Comparison of ENCODE assay signal across 13 cellular contexts in the genomic region with DNA sequence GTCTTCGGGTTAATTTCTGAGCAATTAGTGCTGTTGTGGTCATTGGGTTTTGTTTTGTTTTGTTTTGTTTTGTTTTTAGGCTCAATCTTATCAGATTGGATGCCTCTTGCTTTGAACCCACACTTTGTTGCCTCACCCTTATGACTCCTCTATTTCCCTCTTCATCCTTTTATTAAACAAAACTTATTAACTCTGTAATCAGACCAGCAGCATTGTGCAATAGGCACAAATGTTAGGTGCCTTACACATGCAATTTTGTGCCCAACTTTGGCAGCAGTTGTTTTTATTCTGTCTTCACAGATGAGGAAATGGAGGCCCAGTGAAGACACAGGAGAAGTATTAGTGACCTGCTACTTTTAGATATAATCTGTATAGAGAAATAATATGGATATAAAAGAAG.
DNase-seq lines count a peak whose midpoint lies in the region; ATAC-seq, FAIRE-seq and TF ChIP-seq lines count a peak whose summit lies in the region.
"Had no signal": no experiment of that assay in that cellular context is flagged by ENCODE, and none has a peak within 500 bp of the region (broad histone marks: within the 10 kb centered on the region; RNA-seq: fewer than 3 reads in every experiment).

No MANE protein-coding gene starts in this region.

- H3K9ac ChIP-seq in K562 (ENCODE audit: insufficient read depth in 1 of 2, low read depth in 2 of 2, low read length in 2 of 2) (no peak overlapping the region), HepG2 (ENCODE audit: insufficient read depth, low read depth, low read length) (no peak overlapping the region), skeletal muscle tissue (ENCODE audit: low read depth in 1 of 3, low read length in 3 of 3) (no peak overlapping the region)

- WGBS in K562 (ENCODE audit: insufficient coverage, low coverage, missing lambda C conversion rate), result 20% methylated on average over 1 of the region's 1 CpG
- 96% methylated on average over 1 of the region's 1 CpG for WGBS in HepG2 (ENCODE audit: low lambda C conversion rate)
- 82% methylated on average over 1 of the region's 1 CpG for WGBS in prostate gland

- H3K36me3 ChIP-seq in K562 (ENCODE audit: control insufficient read depth, insufficient read depth, low read length) (no peaks in the 10 kb centered on the region), HepG2 (replicated peaks in 1 of 2; ENCODE audit: control insufficient read depth in 1 of 2, insufficient read depth in 2 of 2, low read length in 2 of 2) (peaks cover 0 to 5% of the 10 kb centered on the region in 2 experiments; a peak in 1 of 5 replicates), skeletal muscle tissue (ENCODE audit: control insufficient read depth in 3 of 3, insufficient read depth in 3 of 3, low read length in 3 of 3) (no peaks in the 10 kb centered on the region), prostate gland (no peaks in the 10 kb centered on the region)
- H3K36me3 ChIP-seq: Peyer's patch, SJSA1 had no signal

- DNase-seq in K562 (ENCODE audit: extremely low read depth in 1 of 4, low spot score in 3 of 4) (no peak), HepG2 (ENCODE audit: low spot score) (no peak), frontal cortex (ENCODE audit: low spot score in 2 of 2) (no peak), prostate gland (ENCODE audit: low spot score) (no peak)
- DNase-seq: AML-193, DMS79 treated with DMSO at 0.1 percent for 48 hours, Peyer's patch had no signal

- H3K27ac ChIP-seq in K562 (ENCODE audit: extremely low read depth, low read depth, low read length), result no peak overlapping the region
- no peak overlapping the region for H3K27ac ChIP-seq in HepG2 (ENCODE audit: extremely low read length, insufficient read depth, low read length)
- peak overlapping the region; percentile 16 for H3K27ac ChIP-seq in skeletal muscle tissue (ENCODE audit: low read depth, low read length)
- no peak overlapping the region for H3K27ac ChIP-seq in prostate gland
- H3K27ac ChIP-seq: C4-2B, Peyer's patch, SJSA1 had no signal

- H3K9me1 ChIP-seq in K562 (ENCODE audit: control insufficient read depth, insufficient read depth, low read length), result no peaks in the 10 kb centered on the region

- no peak for ATAC-seq in K562
- ATAC-seq in HepG2, result no peak
- no peak for ATAC-seq in GM18861 (IDR thresholded peaks at IDR 0.05; ENCODE audit: unreplicated experiment)

- no peak for TF ChIP-seq RAD21 in Ishikawa (IDR thresholded peaks at IDR 0.05; ENCODE audit: low read depth)
- TF ChIP-seq RAD21 in K562 (CRISPR knock-in tag; conservative IDR thresholded peaks at IDR 0.05 in 1 of 2, IDR thresholded peaks at IDR 0.05 in 1 of 2), result no peak
- no peak for TF ChIP-seq RAD21 in HepG2 (CRISPR knock-in tag; IDR thresholded peaks at IDR 0.05)

- H3K27me3 ChIP-seq in K562 (ENCODE audit: control insufficient read depth in 2 of 2, insufficient read depth in 2 of 2, low read length in 2 of 2) (no peaks in the 10 kb centered on the region), HepG2 (ENCODE audit: control insufficient read depth in 1 of 2, insufficient read depth in 2 of 2, low read length in 2 of 2) (no peaks in the 10 kb centered on the region; a peak in 1 of 5 replicates), skeletal muscle tissue (ENCODE audit: control insufficient read depth in 3 of 3, insufficient read depth in 3 of 3, low read length in 3 of 3) (no peaks in the 10 kb centered on the region), prostate gland (replicated peaks; ENCODE audit: insufficient read depth) (no peaks in the 10 kb centered on the region)
- H3K27me3 ChIP-seq: Peyer's patch, SJSA1 had no signal

- no peak for TF ChIP-seq POLR2A in K562 (conservative IDR thresholded peaks at IDR 0.05)
- no peak for TF ChIP-seq POLR2A in HepG2 (IDR thresholded peaks at IDR 0.05; ENCODE audit: insufficient read depth in 1 of 2, low read depth in 2 of 2, low read length in 2 of 2)
- no peak for TF ChIP-seq POLR2A in prostate gland (IDR thresholded peaks at IDR 0.05)

- H2AFZ ChIP-seq in K562 (ENCODE audit: low read depth, low read length) (no peak overlapping the region), HepG2 (ENCODE audit: low read length) (no peak overlapping the region)

- intact Hi-C loops in K562 (cut with micrococcal nuclease) (no loop called here), HepG2 (cut with micrococcal nuclease; ENCODE audit: unreplicated experiment) (no loop called here), prostate gland (cut with DNase I) (no loop called here)

- POLR2A ChIA-PET in K562 (lab: Yijun Ruan, JAX), result interaction anchor here (0.8 kb wide), 1 partner anchor 11 kb away, joined by 3 read pairs; no protein-coding TSS in a partner anchor
- POLR2A ChIA-PET in HepG2 (lab: Yijun Ruan, JAX), result no interaction called here

- peak; percentile 11 for FAIRE-seq in K562 (lab: Jason Lieb, UNC)
- no peak for FAIRE-seq in HepG2 (lab: Jason Lieb, UNC)
- FAIRE-seq in frontal cortex (lab: Jason Lieb, UNC), result no peak
- FAIRE-seq: D721Med had no signal

- TF ChIP-seq CTCF in K562 (IDR thresholded peaks at IDR 0.05 in 2 of 3, conservative IDR thresholded peaks at IDR 0.05 in 1 of 3; ENCODE audit: insufficient read depth in 2 of 3, low read depth in 1 of 3, low read length in 3 of 3) (no peak), HepG2 (CRISPR knock-in tag; IDR thresholded peaks at IDR 0.05) (no peak), prostate gland (IDR thresholded peaks at IDR 0.05) (no peak)

- CTCF ChIA-PET in K562 (lab: Yijun Ruan, JAX; ENCODE audit: low intra/inter-chr PET ratio), result no interaction called here
- CTCF ChIA-PET in HepG2 (lab: Yijun Ruan, JAX; ENCODE audit: low intra/inter-chr PET ratio, low total read pairs), result no interaction called here

- H3K9me3 ChIP-seq in K562 (replicated peaks; ENCODE audit: control insufficient read depth, insufficient read depth, low read depth, low read length) (no peaks in the 10 kb centered on the region), HepG2 (ENCODE audit: low read length) (no peaks in the 10 kb centered on the region), skeletal muscle tissue (ENCODE audit: control insufficient read depth in 3 of 3, low read length in 3 of 3) (no peaks in the 10 kb centered on the region), prostate gland (no peaks in the 10 kb centered on the region)
- H3K9me3 ChIP-seq: Peyer's patch, SJSA1 had no signal

- H3K4me1 ChIP-seq in K562 (replicated peaks in 1 of 2; ENCODE audit: control insufficient read depth in 2 of 2, insufficient read depth in 2 of 2, low read length in 2 of 2) (peaks cover 3 to 22% of the 10 kb centered on the region in 2 experiments; a peak in 3 of 5 replicates), HepG2 (ENCODE audit: insufficient read depth, low read length) (peaks cover 15% of the 10 kb centered on the region), skeletal muscle tissue (ENCODE audit: control insufficient read depth in 3 of 3, insufficient read depth in 3 of 3, low read length in 3 of 3) (peaks cover 0 to 17% (median 13%) of the 10 kb centered on the region in 3 donors), prostate gland (replicated peaks) (no peaks in the 10 kb centered on the region)
- H3K4me1 ChIP-seq: Peyer's patch, SJSA1 had no signal

- in situ Hi-C loops in K562 (cut with MboI) (no loop called here), HepG2 (cut with HindIII; ENCODE audit: extremely low pct_ligation_motif_present, low pct_unique_long_range_greater_than_20kb) (no loop called here)

- H3K4me2 ChIP-seq in K562 (ENCODE audit: insufficient read depth, low read length) (no peak overlapping the region), HepG2 (ENCODE audit: low read depth, low read length) (no peak overlapping the region)

- H4K20me1 ChIP-seq in K562 (replicated peaks; ENCODE audit: control insufficient read depth, insufficient read depth, low read length) (no peaks in the 10 kb centered on the region), HepG2 (ENCODE audit: insufficient read depth, low read length) (no peaks in the 10 kb centered on the region)

- TF ChIP-seq EP300 in Ishikawa (IDR thresholded peaks at IDR 0.05; ENCODE audit: borderline replicate concordance) (no peak), K562 (IDR thresholded peaks at IDR 0.05; ENCODE audit: low read length) (no peak), HepG2 (IDR thresholded peaks at IDR 0.05; ENCODE audit: low read depth in 2 of 2, low read length in 2 of 2) (no peak), HepG2 (CRISPR knock-in tag; IDR thresholded peaks at IDR 0.05; ENCODE audit: borderline replicate concordance) (no peak)

- no TSS peak for BruUV-seq in K562 (replicated peaks; lab: Mats Ljungman, UMichigan)
- BruUV-seq in HepG2 (replicated peaks; lab: Mats Ljungman, UMichigan), result no TSS peak

- H3K4me3 ChIP-seq in K562 (no peak overlapping the region), HepG2 (replicated peaks in 1 of 3; ENCODE audit: insufficient read depth in 1 of 3, low read depth in 2 of 3, low read length in 3 of 3) (no peak overlapping the region), skeletal muscle tissue (ENCODE audit: low read length in 3 of 3) (no peak overlapping the region), prostate gland (no peak overlapping the region)
- H3K4me3 ChIP-seq: Peyer's patch, SJSA1 had no signal

- H3K79me2 ChIP-seq in K562 (ENCODE audit: control insufficient read depth, insufficient read depth, low read length), result no peaks in the 10 kb centered on the region
- no peaks in the 10 kb centered on the region for H3K79me2 ChIP-seq in HepG2 (ENCODE audit: insufficient read depth, low read length)

TF ChIP-seq in Ishikawa, 13 proteins besides CTCF, POLR2A, EP300 and RAD21:
- TF ChIP-seq CEBPB (IDR thresholded peaks at IDR 0.05) (peak; percentile 31; the same call in 1 of the 2 replicates), TEAD4 (IDR thresholded peaks at IDR 0.05) (no peak)

TF ChIP-seq in K562, 482 proteins besides CTCF, POLR2A, EP300 and RAD21 (continues in another document):
- TF ChIP-seq CEBPB (tag; IDR thresholded peaks at IDR 0.05), result peak; percentile 51; the same call in 1 of the 2 replicates
- peak; percentile 53; the same call in 1 of the 2 replicates for TF ChIP-seq SOX6 (IDR thresholded peaks at IDR 0.05)

TF ChIP-seq in HepG2, 621 proteins besides CTCF, POLR2A, EP300 and RAD21:
- peak; percentile 68; the same call in 1 of the 2 replicates for TF ChIP-seq CEBPB (IDR thresholded peaks at IDR 0.05; ENCODE audit: borderline replicate concordance, low read depth, low read length)
- TF ChIP-seq ZBTB1 (CRISPR knock-in tag; IDR thresholded peaks at IDR 0.05; ENCODE audit: borderline replicate concordance), result no peak
